1 cellular context compared by ENCODE assay signal in the genomic region with DNA sequence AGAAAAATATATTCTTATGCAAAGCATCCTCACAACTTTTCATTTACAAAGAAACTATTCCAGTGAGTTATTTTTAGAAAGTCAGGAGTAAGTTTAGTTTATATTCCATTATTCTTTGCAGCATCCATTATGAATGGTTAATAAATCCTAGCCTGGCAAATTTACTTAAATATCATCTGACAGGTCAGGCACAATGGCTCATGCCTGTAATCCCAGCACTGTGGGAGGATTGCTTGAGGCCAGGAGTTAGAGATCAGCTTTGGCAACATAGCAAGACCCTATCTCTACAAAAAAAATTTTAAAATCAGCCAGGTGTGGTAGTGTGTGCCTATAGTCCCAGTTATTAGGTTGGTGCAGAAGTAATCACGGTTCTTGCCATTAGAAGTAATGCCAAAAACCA.
A peak's percentile ranks its signal among the peaks of the same experiment; 100 is the strongest.
TF ChIP-seq lines count a peak whose summit lies in the region.

No MANE protein-coding gene starts in this region.

TF ChIP-seq in SK-N-SH, 30 proteins besides CTCF, POLR2A, EP300 and RAD21:
- TF ChIP-seq NRF1 (IDR thresholded peaks at IDR 0.05; ENCODE audit: low read depth, low read length) (no peak), GATA2 (CRISPR knock-in tag; IDR thresholded peaks at IDR 0.05) (peak; percentile 16; the same call in 1 of the 2 replicates)
